9 cellular contexts compared by ENCODE assay signal in genomic region chr13:46134961-46135522, GRCh38. TPM values are rescaled to one million over a fixed set of nuclear protein-coding genes. Genes with fewer than 3 reads are reported as not detected.
DNase-seq lines count a peak whose midpoint lies in the region; ATAC-seq, FAIRE-seq and TF ChIP-seq lines count a peak whose summit lies in the region.
"Had no signal": no experiment of that assay in that cellular context is flagged by ENCODE, and none has a peak within 500 bp of the region (broad histone marks: within the 10 kb centered on the region; RNA-seq: fewer than 3 reads in every experiment).

No MANE protein-coding gene starts in this region.

- no peak overlapping the region for H3K4me2 ChIP-seq in neuronal stem cell (ENCODE audit: insufficient read depth, low read length, poor library complexity, severe bottlenecking)

- H4K91ac ChIP-seq in neuronal stem cell (ENCODE audit: low read depth, low read length, poor library complexity) = no peak overlapping the region

- H3K27ac Mint-ChIP-seq in CD4-positive, alpha-beta memory T cell = peak overlapping the region; percentile 2 to 94 (median 86)
- H3K27ac Mint-ChIP-seq in WTC11 = peak overlapping the region; percentile 90

- no peak overlapping the region for H2BK12ac ChIP-seq in neuronal stem cell (ENCODE audit: low read length)

- no peaks in the 10 kb centered on the region for H3K9me3 Mint-ChIP-seq in CD4-positive, alpha-beta memory T cell
- H3K9me3 Mint-ChIP-seq in WTC11 = no peaks in the 10 kb centered on the region

- no peak overlapping the region for H2BK5ac ChIP-seq in neuronal stem cell (ENCODE audit: low read length)

- H2AK5ac ChIP-seq in neuronal stem cell (ENCODE audit: low read depth, low read length) = no peak overlapping the region

- H3K4me3 ChIP-seq in CD4-positive, alpha-beta memory T cell (ENCODE audit: low read length in 2 of 2) = no peak overlapping the region
- H3K4me3 ChIP-seq in kidney (ENCODE audit: low read length in 2 of 2) = no peak overlapping the region
- no peak overlapping the region for H3K4me3 ChIP-seq in neuronal stem cell (ENCODE audit: low read length in 2 of 2)

- H3K4me1 Mint-ChIP-seq in CD4-positive, alpha-beta memory T cell = peaks cover 15 to 37% (median 23%) of the 10 kb centered on the region in 4 donors
- peaks cover 33% of the 10 kb centered on the region for H3K4me1 Mint-ChIP-seq in WTC11

- no peak overlapping the region for H3K14ac ChIP-seq in neuronal stem cell (ENCODE audit: low read length)

- H3K23ac ChIP-seq in neuronal stem cell (ENCODE audit: low read depth, low read length, poor library complexity) = no peak overlapping the region

- ATAC-seq in WTC11 (peak; percentile 97), HG02970 (IDR thresholded peaks at IDR 0.05; ENCODE audit: low FRiP score, unreplicated experiment) (no peak), GM18498 (IDR thresholded peaks at IDR 0.05; ENCODE audit: unreplicated experiment) (no peak)

- H3K36me3 Mint-ChIP-seq in CD4-positive, alpha-beta memory T cell = peaks cover 67 to 90% of the 10 kb centered on the region in 2 donors
- H3K36me3 Mint-ChIP-seq in WTC11 = no peaks in the 10 kb centered on the region

- H3K18ac ChIP-seq in neuronal stem cell (ENCODE audit: low read length) = no peak overlapping the region

- H3K9ac ChIP-seq in kidney (ENCODE audit: low read length in 2 of 2) (no peak overlapping the region), neuronal stem cell (ENCODE audit: low read depth, low read length, poor library complexity) (no peak overlapping the region)

- H2BK15ac ChIP-seq in neuronal stem cell (ENCODE audit: low read length) = no peak overlapping the region

- no peaks in the 10 kb centered on the region for H3K9me3 ChIP-seq in CD4-positive, alpha-beta memory T cell (ENCODE audit: control insufficient read depth in 1 of 2, low read length in 2 of 2)
- H3K9me3 ChIP-seq in kidney (ENCODE audit: control insufficient read depth in 1 of 2, low read length in 2 of 2) (no peaks in the 10 kb centered on the region), neuronal stem cell (replicated peaks in 1 of 2; ENCODE audit: control insufficient read depth in 2 of 2, insufficient read depth in 1 of 2, low read depth in 1 of 2, low read length in 2 of 2) (no peaks in the 10 kb centered on the region)

- no peak for FAIRE-seq in kidney (lab: Jason Lieb, UNC)

- WGBS in neuronal stem cell (ENCODE audit: extremely low coverage in 2 of 2, insufficient read length in 2 of 2, insufficient replicate concordance in 1 of 2), 2 donors = no CpG with 5 or more reads among the region's 4 CpGs

- no peak overlapping the region for H3K4ac ChIP-seq in neuronal stem cell (ENCODE audit: low read length)

- POLR2A ChIA-PET in CD4-positive, alpha-beta memory T cell (lab: Charles Lee; ENCODE audit: partially characterized antibody) = interaction anchor here (0.6 kb wide), 1 partner anchor 11 kb away, joined by 3 read pairs; no protein-coding TSS in a partner anchor
- POLR2A ChIA-PET in WTC11 (lab: Charles Lee) = interaction anchor here (0.6 kb wide), 2 partner anchors 29 to 226 kb away, joined by 4 read pairs; no protein-coding TSS in a partner anchor

- no peaks in the 10 kb centered on the region for H3K27me3 Mint-ChIP-seq in CD4-positive, alpha-beta memory T cell
- H3K27me3 Mint-ChIP-seq in WTC11 (ENCODE audit: low read depth) = no peaks in the 10 kb centered on the region; the same call in 1 of the 2 replicates

- DNase-seq in CD4-positive, alpha-beta memory T cell = no peak
- peak; percentile 55 for DNase-seq in HT1080 (ENCODE audit: low read depth)
- no peak for DNase-seq in WTC11 (ENCODE audit: low spot score)
- no peak for DNase-seq in kidney
- DNase-seq in epidermal melanocyte (ENCODE audit: insufficient read length, low spot score) = no peak
- DNase-seq in neuronal stem cell (ENCODE audit: low spot score) = no peak
- DNase-seq: glutamatergic neuron had no signal

- no peaks in the 10 kb centered on the region for H3K27me3 ChIP-seq in CD4-positive, alpha-beta memory T cell (ENCODE audit: insufficient read depth, low read length)
- no peaks in the 10 kb centered on the region for H3K27me3 ChIP-seq in neuronal stem cell (ENCODE audit: control insufficient read depth in 3 of 3, insufficient read depth in 3 of 3, low read depth in 1 of 3, low read length in 3 of 3)

- H2AFZ ChIP-seq in neuronal stem cell (ENCODE audit: low read length) = no peak overlapping the region

- intact Hi-C loops in CD4-positive, alpha-beta memory T cell (cut with micrococcal nuclease) = no loop called here
- intact Hi-C loops in kidney (cut with DNase I) = no loop called here

- CTCF ChIA-PET in CD4-positive, alpha-beta memory T cell (lab: Charles Lee; ENCODE audit: partially characterized antibody) = interaction anchor here (0.9 to 7.6 kb wide), 2 partner anchors 8 to 25 kb away, joined by 3 to 51 read pairs; no protein-coding TSS in a partner anchor
- CTCF ChIA-PET in WTC11 (lab: Charles Lee) = interaction anchor here (0.6 to 1.5 kb wide), 8 partner anchors 9 to 522 kb away, joined by 3 to 12 read pairs (median 4); no protein-coding TSS in a partner anchor

- no peak overlapping the region for H3K4me3 Mint-ChIP-seq in CD4-positive, alpha-beta memory T cell
- peak overlapping the region; percentile 8; the same call in 1 of the 2 replicates for H3K4me3 Mint-ChIP-seq in WTC11

- H3K27ac ChIP-seq in CD4-positive, alpha-beta memory T cell (ENCODE audit: low read depth, low read length) = no peak overlapping the region
- peak overlapping the region; percentile 71 to 79 for H3K27ac ChIP-seq in kidney (ENCODE audit: low read depth in 2 of 2, low read length in 2 of 2)
- H3K27ac ChIP-seq in neuronal stem cell (replicated peaks; ENCODE audit: low read length) = no peak overlapping the region

- TF ChIP-seq CTCF in WTC11 (IDR thresholded peaks at IDR 0.05) (no peak), kidney (IDR thresholded peaks at IDR 0.05; ENCODE audit: borderline replicate concordance, extremely low read depth, insufficient read depth) (no peak)

- H3K36me3 ChIP-seq in CD4-positive, alpha-beta memory T cell (ENCODE audit: insufficient read depth, low read length) = peaks cover 92% of the 10 kb centered on the region
- no peaks in the 10 kb centered on the region for H3K36me3 ChIP-seq in kidney (ENCODE audit: control insufficient read depth in 1 of 2, insufficient read depth in 2 of 2, low read length in 2 of 2)
- no peaks in the 10 kb centered on the region for H3K36me3 ChIP-seq in neuronal stem cell (replicated peaks in 1 of 2; ENCODE audit: control insufficient read depth in 2 of 2, insufficient read depth in 2 of 2, low read length in 2 of 2)

- H2BK120ac ChIP-seq in neuronal stem cell (ENCODE audit: low read depth, low read length) = no peak overlapping the region

- H3K79me1 ChIP-seq in neuronal stem cell (ENCODE audit: low read depth, low read length) = no peaks in the 10 kb centered on the region

- no peak overlapping the region for H4K8ac ChIP-seq in neuronal stem cell (ENCODE audit: low read depth, low read length)

- peaks cover 8% of the 10 kb centered on the region for H3K4me1 ChIP-seq in CD4-positive, alpha-beta memory T cell (ENCODE audit: insufficient read depth, low read length)
- H3K4me1 ChIP-seq in kidney (ENCODE audit: control insufficient read depth in 1 of 2, insufficient read depth in 1 of 2, low read depth in 1 of 2, low read length in 2 of 2) (no peaks in the 10 kb centered on the region), neuronal stem cell (ENCODE audit: control insufficient read depth in 2 of 2, insufficient read depth in 1 of 2, low read depth in 1 of 2, low read length in 2 of 2) (peaks cover 0 to 4% of the 10 kb centered on the region in 2 donors)

TF ChIP-seq in WTC11, 78 proteins besides CTCF, POLR2A, EP300 and RAD21 (continues in another document):
- no peak for TF ChIP-seq NFATC4 (CRISPR knock-in tag; IDR thresholded peaks at IDR 0.05)
- TF ChIP-seq ZNF121 (CRISPR knock-in tag; IDR thresholded peaks at IDR 0.05) = 0 out of 2 replicates have a peak, but pooled peaks have one; percentile 41
- no peak for TF ChIP-seq HMGA2 (CRISPR knock-in tag; IDR thresholded peaks at IDR 0.05)
- TF ChIP-seq, protein P1, sequence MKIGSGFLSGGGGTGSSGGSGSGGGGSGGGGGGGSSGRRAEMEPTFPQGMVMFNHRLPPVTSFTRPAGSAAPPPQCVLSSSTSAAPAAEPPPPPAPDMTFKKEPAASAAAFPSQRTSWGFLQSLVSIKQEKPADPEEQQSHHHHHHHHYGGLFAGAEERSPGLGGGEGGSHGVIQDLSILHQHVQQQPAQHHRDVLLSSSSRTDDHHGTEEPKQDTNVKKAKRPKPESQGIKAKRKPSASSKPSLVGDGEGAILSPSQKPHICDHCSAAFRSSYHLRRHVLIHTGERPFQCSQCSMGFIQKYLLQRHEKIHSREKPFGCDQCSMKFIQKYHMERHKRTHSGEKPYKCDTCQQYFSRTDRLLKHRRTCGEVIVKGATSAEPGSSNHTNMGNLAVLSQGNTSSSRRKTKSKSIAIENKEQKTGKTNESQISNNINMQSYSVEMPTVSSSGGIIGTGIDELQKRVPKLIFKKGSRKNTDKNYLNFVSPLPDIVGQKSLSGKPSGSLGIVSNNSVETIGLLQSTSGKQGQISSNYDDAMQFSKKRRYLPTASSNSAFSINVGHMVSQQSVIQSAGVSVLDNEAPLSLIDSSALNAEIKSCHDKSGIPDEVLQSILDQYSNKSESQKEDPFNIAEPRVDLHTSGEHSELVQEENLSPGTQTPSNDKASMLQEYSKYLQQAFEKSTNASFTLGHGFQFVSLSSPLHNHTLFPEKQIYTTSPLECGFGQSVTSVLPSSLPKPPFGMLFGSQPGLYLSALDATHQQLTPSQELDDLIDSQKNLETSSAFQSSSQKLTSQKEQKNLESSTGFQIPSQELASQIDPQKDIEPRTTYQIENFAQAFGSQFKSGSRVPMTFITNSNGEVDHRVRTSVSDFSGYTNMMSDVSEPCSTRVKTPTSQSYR (CRISPR knock-in tag; IDR thresholded peaks at IDR 0.05) = no peak

RNA-seq across cellular contexts. Expression of gene CPB2, which starts 30.2 kb away (rescaled TPM):
- not detected for total RNA-seq in CD4-positive, alpha-beta memory T cell
- polyA plus RNA-seq in CD4-positive, alpha-beta memory T cell = not detected
- 0.21 TPM in 1 of 2 replicates, not detected in the other for total RNA-seq in HT1080 (2014; rRNA removed; shearing (Covaris generic))
- 0.06 and 0.28 TPM in 2 replicates for polyA plus RNA-seq in HT1080 (2015; cell fraction: cytosol; rRNA removed)
- not detected in 2 replicates for polyA plus RNA-seq in HT1080 (2015; cell fraction: nucleus; rRNA removed)
- total RNA-seq in WTC11 (2021) (0.21 to 0.33 TPM in 2 of 3 replicates, not detected in the other), kidney (not detected)
- not detected for polyA plus RNA-seq in kidney (ENCODE audit: insufficient read depth, low read depth, low replicate concordance)
- not detected for polyA plus RNA-seq in neuronal stem cell (2013, experiment 1 of 2)
- polyA plus RNA-seq in neuronal stem cell (2013, experiment 2 of 2) = not detected

RNA-seq across cellular contexts. Expression of gene LCP1, which starts 46.9 kb away (rescaled TPM):
- 100 to 1,000 TPM; 466 to 497 TPM for total RNA-seq in CD4-positive, alpha-beta memory T cell
- 1,000 to 10,000 TPM; 1,169 to 1,658 TPM for polyA plus RNA-seq in CD4-positive, alpha-beta memory T cell
- total RNA-seq in HT1080 (2014; rRNA removed; shearing (Covaris generic)) = 344 and 370 TPM in 2 replicates
- 67.5 and 70.0 TPM in 2 replicates for polyA plus RNA-seq in HT1080 (2015; cell fraction: cytosol; rRNA removed)
- 196 and 227 TPM in 2 replicates for polyA plus RNA-seq in HT1080 (2015; cell fraction: nucleus; rRNA removed)
- total RNA-seq in WTC11 (2021) = 2.7 to 3.7 TPM (median 3.2 TPM) in 3 replicates
- total RNA-seq in kidney = 73.5 TPM
- polyA plus RNA-seq in kidney (ENCODE audit: insufficient read depth, low read depth, low replicate concordance) = 5.6 TPM
- polyA plus RNA-seq in neuronal stem cell (2013, experiment 1 of 2) = 0.22 TPM
- 0.21 TPM for polyA plus RNA-seq in neuronal stem cell (2013, experiment 2 of 2)

Comparison
In these comparisons a context has a peak if more than half of its experiments do, and no peak if none do; other contexts are left out.
1. H3K27ac ChIP-seq: peak in kidney (2 of 2); none in CD4-positive, alpha-beta memory T cell (single experiment) and neuronal stem cell (single experiment).
2. RNA of gene LCP1, which starts 46.9 kb away (total RNA-seq): 466 to 497 TPM in CD4-positive, alpha-beta memory T cell, 344 to 370 TPM in HT1080 and 73.5 TPM in kidney (single experiment); 2.7 to 3.7 TPM in WTC11; every median in the first group is over 10 times any median in the second.